ENCODE assay signal across 27 cellular contexts in genomic region chr9:13131991-13132390, GRCh38.
"Had no signal": no experiment of that assay in that cellular context is flagged by ENCODE, and none has a peak within 500 bp of the region (broad histone marks: within the 10 kb centered on the region; RNA-seq: fewer than 3 reads in every experiment).

No MANE protein-coding gene starts in this region.

- ATAC-seq: natural killer cell; psoas muscle; right cardiac atrium; right lobe of liver; stimulated activated effector memory CD8-positive, alpha-beta T cell treated with anti-CD3 and anti-CD28 coated beads, Interleukin-12 subunit alpha, Interleukin-12 subunit beta, amount 100 ng/mL, for 72 hours; stimulated activated naive B cell treated with anti-CD40 and anti-IgM and Interleukin-4, amounts not matched to agents 10 μg/mL and 1 μg/mL and 100 μg/mL, for 72 hours; upper lobe of right lung had no signal

- H3K27ac ChIP-seq: neural progenitor cell, ovary, parathyroid adenoma, psoas muscle, right lobe of liver, sigmoid colon, stomach, thoracic aorta, thyroid gland, tibial nerve, upper lobe of right lung, uterus had no signal

- H3K36me3 Mint-ChIP-seq: natural killer cell; stimulated activated effector memory CD8-positive, alpha-beta T cell treated with anti-CD3 and anti-CD28 coated beads, Interleukin-12 subunit alpha, Interleukin-12 subunit beta, amount 100 ng/mL, for 72 hours; stimulated activated naive B cell treated with anti-CD40 and anti-IgM and Interleukin-4, amounts not matched to agents 10 μg/mL and 1 μg/mL and 100 μg/mL, for 72 hours had no signal

- H3K4me2 ChIP-seq: neural progenitor cell had no signal

- DNase-seq: natural killer cell; occipital lobe; ovary; posterior cingulate gyrus; psoas muscle; right cardiac atrium; right lobe of liver; sigmoid colon; small intestine; stimulated activated CD4-positive, alpha-beta T cell treated with anti-CD3 and anti-CD28 coated beads, Interleukin-15, amount 100 ng/mL, for 24 hours; stimulated activated CD4-positive, alpha-beta T cell treated with anti-CD3 and anti-CD28 coated beads, Interleukin-2, amount 100 ng/mL, for 24 hours; stimulated activated CD4-positive, alpha-beta T cell treated with anti-CD3 and anti-CD28 coated beads, Interleukin-2, amount 100 ng/mL, for 48 hours; stimulated activated CD4-positive, alpha-beta T cell treated with anti-CD3 and anti-CD28 coated beads, Interleukin-4, amount 100 ng/mL, for 24 hours; stimulated activated naive B cell treated with anti-CD40 and anti-IgM and Interleukin-4, amounts not matched to agents 10 μg/mL and 1 μg/mL and 100 μg/mL, for 72 hours; stimulated activated naive CD4-positive, alpha-beta T cell treated with Interleukin-2 at 50 U/mL for 16 hours; stomach; thyroid gland; upper lobe of right lung; uterus had no signal

- H3K27ac Mint-ChIP-seq: natural killer cell; nephron; neural progenitor cell; progenitor cell of endocrine pancreas; stimulated activated effector memory CD8-positive, alpha-beta T cell treated with anti-CD3 and anti-CD28 coated beads, Interleukin-12 subunit alpha, Interleukin-12 subunit beta, amount 100 ng/mL, for 72 hours; stimulated activated naive B cell treated with anti-CD40 and anti-IgM and Interleukin-4, amounts not matched to agents 10 μg/mL and 1 μg/mL and 100 μg/mL, for 72 hours; stimulated activated naive CD8-positive, alpha-beta T cell treated with anti-CD3 and anti-CD28 coated beads, Interleukin-15, Interleukin-2, amounts not matched to agents 100 ng/mL and 50 ng/mL, for 24 hours had no signal

- H3K4me1 Mint-ChIP-seq: natural killer cell; neural progenitor cell; stimulated activated effector memory CD8-positive, alpha-beta T cell treated with anti-CD3 and anti-CD28 coated beads, Interleukin-12 subunit alpha, Interleukin-12 subunit beta, amount 100 ng/mL, for 72 hours; stimulated activated naive B cell treated with anti-CD40 and anti-IgM and Interleukin-4, amounts not matched to agents 10 μg/mL and 1 μg/mL and 100 μg/mL, for 72 hours had no signal

- H3K4me3 ChIP-seq: neural progenitor cell, ovary, psoas muscle, right lobe of liver, sigmoid colon, stomach, thoracic aorta, thyroid gland, tibial nerve, upper lobe of right lung, uterus had no signal

- H3K36me3 ChIP-seq: ovary, uterus had no signal

- H3K27me3 ChIP-seq: neural progenitor cell, ovary, right lobe of liver, sigmoid colon, stomach, thyroid gland, tibial nerve, upper lobe of right lung, uterus had no signal

- H3K79me2 ChIP-seq: parathyroid adenoma had no signal

- H3K9me3 Mint-ChIP-seq: nephron, neural progenitor cell had no signal

- H3K4me1 ChIP-seq: neural progenitor cell, parathyroid adenoma, psoas muscle, right lobe of liver, sigmoid colon, stomach, thyroid gland, upper lobe of right lung, uterus had no signal

- H3K4me3 Mint-ChIP-seq: natural killer cell; nephron; neural progenitor cell; stimulated activated effector memory CD8-positive, alpha-beta T cell treated with anti-CD3 and anti-CD28 coated beads, Interleukin-12 subunit alpha, Interleukin-12 subunit beta, amount 100 ng/mL, for 72 hours; stimulated activated naive B cell treated with anti-CD40 and anti-IgM and Interleukin-4, amounts not matched to agents 10 μg/mL and 1 μg/mL and 100 μg/mL, for 72 hours; stimulated activated naive CD8-positive, alpha-beta T cell treated with anti-CD3 and anti-CD28 coated beads, Interleukin-15, Interleukin-2, amounts not matched to agents 100 ng/mL and 50 ng/mL, for 24 hours had no signal

- H3K27me3 Mint-ChIP-seq: progenitor cell of endocrine pancreas; stimulated activated naive B cell treated with anti-CD40 and anti-IgM and Interleukin-4, amounts not matched to agents 10 μg/mL and 1 μg/mL and 100 μg/mL, for 72 hours; stimulated activated naive CD8-positive, alpha-beta T cell treated with anti-CD3 and anti-CD28 coated beads, Interleukin-15, Interleukin-2, amounts not matched to agents 100 ng/mL and 50 ng/mL, for 24 hours had no signal

- H2AFZ ChIP-seq: neural progenitor cell, parathyroid adenoma had no signal

- H3K9me3 ChIP-seq: ovary, psoas muscle, right lobe of liver, sigmoid colon, stomach, thoracic aorta, thyroid gland, tibial nerve, upper lobe of right lung, uterus had no signal
